21 cellular contexts compared by ENCODE assay signal in genomic region chr20:34983995-34984735, GRCh38. TPM values are rescaled to one million over a fixed set of nuclear protein-coding genes. Genes with fewer than 3 reads are reported as not detected.
DNase-seq lines count a peak whose midpoint lies in the region; ATAC-seq and TF ChIP-seq lines count a peak whose summit lies in the region.
"Had no signal": no experiment of that assay in that cellular context is flagged by ENCODE, and none has a peak within 500 bp of the region (broad histone marks: within the 10 kb centered on the region; RNA-seq: fewer than 3 reads in every experiment).

No MANE protein-coding gene starts in this region.

- no peaks in the 10 kb centered on the region for H3K27me3 ChIP-seq in colonic mucosa

- no peak overlapping the region for H3K27ac Mint-ChIP-seq in stimulated activated naive CD8-positive, alpha-beta T cell treated with anti-CD3 and anti-CD28 coated beads, Interleukin-15, amount 100 ng/mL, for 72 hours
- H3K27ac Mint-ChIP-seq: activated CD4-positive, alpha-beta T cell treated with anti-CD3 and anti-CD28 coated beads, Interleukin-2, amount 10 ng/mL, durations not matched to agents 24 days and 14 days; activated naive CD8-positive, alpha-beta T cell; T-helper 2 cell treated with Interferon-gamma antibody and Interleukin-4, amounts not matched to agents 5 μg/mL and 100 μg/mL, for 36 hours had no signal

- H3K9me3 ChIP-seq in colonic mucosa: no peaks in the 10 kb centered on the region
- H3K9me3 ChIP-seq: Caco-2, upper lobe of left lung had no signal

- no peak for DNase-seq in stimulated activated naive CD8-positive, alpha-beta T cell treated with anti-CD3 and anti-CD28 coated beads, Interleukin-15, amount 100 ng/mL, for 72 hours
- DNase-seq in stimulated activated naive CD8-positive, alpha-beta T cell treated with anti-CD3 and anti-CD28 coated beads, Interleukin-15, Interleukin-2, amounts not matched to agents 100 U/mL and 50 U/mL, for 24 hours: no peak
- DNase-seq in colonic mucosa: peak; percentile 41
- DNase-seq in left colon: no peak
- no peak for DNase-seq in NCI-H1930 (lab: John Stamatoyannopoulos, UW)
- DNase-seq in stimulated activated CD4-positive, alpha-beta T cell treated with anti-CD3 and anti-CD28 coated beads, Interleukin-1b, Interleukin-23, amount 100 ng/mL, for 48 hours: no peak
- DNase-seq: ACHN; activated CD4-positive, alpha-beta T cell treated with anti-CD3 and anti-CD28 coated beads, Interleukin-2, amount 10 ng/mL, durations not matched to agents 24 days and 14 days; foreskin melanocyte; NCI-H1436; NCI-H82; retina; SHP77 treated with DMSO at 0.1 percent for 48 hours had no signal

- TF ChIP-seq CTCF in colonic mucosa (IDR thresholded peaks at IDR 0.05): no peak

- no peak overlapping the region for H3K4me3 ChIP-seq in colonic mucosa
- H3K4me3 ChIP-seq: upper lobe of left lung had no signal

- H3K27me3 Mint-ChIP-seq in stimulated activated naive CD8-positive, alpha-beta T cell treated with anti-CD3 and anti-CD28 coated beads, Interleukin-15, amount 100 ng/mL, for 72 hours: peaks cover 39% of the 10 kb centered on the region

- H3K27ac ChIP-seq in colonic mucosa: no peak overlapping the region
- H3K27ac ChIP-seq: upper lobe of left lung had no signal

- H3K4me1 Mint-ChIP-seq in stimulated activated naive CD8-positive, alpha-beta T cell treated with anti-CD3 and anti-CD28 coated beads, Interleukin-15, amount 100 ng/mL, for 72 hours: peaks cover 6% of the 10 kb centered on the region
- H3K4me1 Mint-ChIP-seq: activated CD4-positive, alpha-beta T cell treated with anti-CD3 and anti-CD28 coated beads, Interleukin-2, amount 10 ng/mL, durations not matched to agents 24 days and 14 days; stimulated activated effector memory CD8-positive, alpha-beta T cell treated with anti-CD3 and anti-CD28 coated beads, Interleukin-12 subunit alpha, Interleukin-12 subunit beta, amount 100 ng/mL, for 72 hours had no signal

- H3K9me3 Mint-ChIP-seq in stimulated activated naive CD8-positive, alpha-beta T cell treated with anti-CD3 and anti-CD28 coated beads, Interleukin-15, amount 100 ng/mL, for 72 hours: no peaks in the 10 kb centered on the region
- H3K9me3 Mint-ChIP-seq: activated CD4-positive, alpha-beta T cell treated with anti-CD3 and anti-CD28 coated beads, Interleukin-2, amount 10 ng/mL, durations not matched to agents 24 days and 14 days; stimulated activated effector memory CD8-positive, alpha-beta T cell treated with anti-CD3 and anti-CD28 coated beads, Interleukin-12 subunit alpha, Interleukin-12 subunit beta, amount 100 ng/mL, for 72 hours; T-helper 2 cell treated with Interferon-gamma antibody and Interleukin-4, amounts not matched to agents 5 μg/mL and 100 μg/mL, for 36 hours had no signal

- H3K36me3 ChIP-seq in colonic mucosa: no peaks in the 10 kb centered on the region
- H3K36me3 ChIP-seq: upper lobe of left lung had no signal

- ATAC-seq in stimulated activated naive CD8-positive, alpha-beta T cell treated with anti-CD3 and anti-CD28 coated beads, Interleukin-15, amount 100 ng/mL, for 72 hours: peak; percentile 3
- ATAC-seq in stimulated activated naive CD8-positive, alpha-beta T cell treated with anti-CD3 and anti-CD28 coated beads, Interleukin-15, Interleukin-2, amounts not matched to agents 100 U/mL and 50 U/mL, for 24 hours: no peak
- peak; percentile 81 for ATAC-seq in left colon
- ATAC-seq in GM19035 (IDR thresholded peaks at IDR 0.05; ENCODE audit: unreplicated experiment): no peak
- ATAC-seq in HG03442 (IDR thresholded peaks at IDR 0.05; ENCODE audit: unreplicated experiment): no peak
- ATAC-seq: naive thymus-derived CD4-positive, alpha-beta T cell; stimulated activated effector memory CD8-positive, alpha-beta T cell treated with anti-CD3 and anti-CD28 coated beads, Interleukin-12 subunit alpha, Interleukin-12 subunit beta, amount 100 ng/mL, for 72 hours had no signal

- peaks cover 11% of the 10 kb centered on the region for H3K4me1 ChIP-seq in colonic mucosa
- H3K4me1 ChIP-seq: Caco-2 had no signal

- no peak overlapping the region for H3K4me3 Mint-ChIP-seq in stimulated activated naive CD8-positive, alpha-beta T cell treated with anti-CD3 and anti-CD28 coated beads, Interleukin-15, amount 100 ng/mL, for 72 hours
- H3K4me3 Mint-ChIP-seq: activated CD4-positive, alpha-beta T cell treated with anti-CD3 and anti-CD28 coated beads, Interleukin-2, amount 10 ng/mL, durations not matched to agents 24 days and 14 days; activated naive CD8-positive, alpha-beta T cell; naive thymus-derived CD4-positive, alpha-beta T cell; stimulated activated effector memory CD8-positive, alpha-beta T cell treated with anti-CD3 and anti-CD28 coated beads, Interleukin-12 subunit alpha, Interleukin-12 subunit beta, amount 100 ng/mL, for 72 hours; T-helper 2 cell treated with Interferon-gamma antibody and Interleukin-4, amounts not matched to agents 5 μg/mL and 100 μg/mL, for 36 hours had no signal

- intact Hi-C loops in colonic mucosa (cut with DNase I): no loop called here
- intact Hi-C loops in left colon (cut with DNase I, micrococcal nuclease): no loop called here

- peak overlapping the region; percentile 26 to 76 for H3K9ac ChIP-seq in colonic mucosa (ENCODE audit: low read depth in 2 of 2, low read length in 2 of 2)

RNA-seq across cellular contexts. Expression of gene MYH7B, which starts 28.5 kb away (rescaled TPM):
- total RNA-seq in colonic mucosa (1 to 10 TPM in 1 of 2 donors, under 1 TPM in 1; 0.69 to 1.5 TPM), left colon (1 to 10 TPM; 1.2 to 1.3 TPM)

RNA-seq across cellular contexts. Expression of gene GSS, which starts 28.6 kb away (rescaled TPM):
- total RNA-seq in colonic mucosa (100 to 1,000 TPM in 1 of 2 donors, 10 to 100 TPM in 1; 83.4 to 109 TPM), left colon (100 to 1,000 TPM in 1 of 2 donors, 10 to 100 TPM in 1; 72.5 to 112 TPM)

Comparison
In these comparisons a context has a peak if more than half of its experiments do, and no peak if none do; other contexts are left out.
1. ATAC-seq: peak in stimulated activated naive CD8-positive, alpha-beta T cell treated with anti-CD3 and anti-CD28 coated beads, Interleukin-15, amount 100 ng/mL, for 72 hours (single experiment) and left colon (single experiment); none in stimulated activated naive CD8-positive, alpha-beta T cell treated with anti-CD3 and anti-CD28 coated beads, Interleukin-15, Interleukin-2, amounts not matched to agents 100 U/mL and 50 U/mL, for 24 hours (single experiment), GM19035 (single experiment) and HG03442 (single experiment).